In the genomic region with DNA sequence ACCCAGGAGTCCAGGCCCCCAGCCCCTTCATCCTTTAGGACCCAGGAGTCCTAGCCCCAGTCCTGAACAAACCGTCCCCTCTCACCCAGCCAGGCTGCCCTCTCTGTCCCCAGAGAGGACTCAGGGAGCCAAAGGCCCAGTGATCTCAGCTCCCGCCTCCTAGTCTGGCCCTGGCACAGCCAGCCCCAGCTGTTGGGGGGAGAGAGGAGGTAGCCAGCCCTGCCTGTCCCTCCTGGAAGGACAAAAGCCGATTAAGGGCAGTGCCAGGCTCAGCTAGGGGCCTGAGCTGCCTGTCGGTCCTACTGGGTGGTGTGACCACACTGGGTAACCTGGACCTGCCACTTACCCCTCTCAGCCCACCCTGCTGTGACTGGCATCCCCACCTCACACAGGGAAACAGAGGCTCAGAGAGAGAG, we compare ENCODE assay signal across 22 cellular contexts. TPM values are rescaled to one million over a fixed set of nuclear protein-coding genes. Genes with fewer than 3 reads are reported as not detected.
DNase-seq lines count a peak whose midpoint lies in the region; ATAC-seq, FAIRE-seq and TF ChIP-seq lines count a peak whose summit lies in the region.
"Had no signal": no experiment of that assay in that cellular context is flagged by ENCODE, and none has a peak within 500 bp of the region (broad histone marks: within the 10 kb centered on the region; RNA-seq: fewer than 3 reads in every experiment).

No MANE protein-coding gene starts in this region.

- no peak overlapping the region for H2BK120ac ChIP-seq in neuronal stem cell (ENCODE audit: low read depth, low read length)

- H3K79me2 ChIP-seq in SK-N-SH (ENCODE audit: insufficient read depth), result no peaks in the 10 kb centered on the region

- H3K18ac ChIP-seq in neuronal stem cell (ENCODE audit: low read length), result peak overlapping the region; percentile 48

- H2AFZ ChIP-seq in SK-N-SH (ENCODE audit: low read depth) (no peak overlapping the region), neuronal stem cell (ENCODE audit: low read length) (no peak overlapping the region)

- intact Hi-C loops in heart left ventricle (cut with DNase I), result no loop called here

- ATAC-seq in SK-N-SH treated with all-trans-retinoic acid at 6 μM for 48 hours, result no peak
- ATAC-seq in heart left ventricle, result peak; percentile 65 to 81 (median 74)

- no peak overlapping the region for H4K91ac ChIP-seq in neuronal stem cell (ENCODE audit: low read depth, low read length, poor library complexity)

- no peaks in the 10 kb centered on the region for H4K20me1 ChIP-seq in SK-N-SH (ENCODE audit: insufficient read depth)

- H3K4me2 ChIP-seq in SK-N-SH, result no peak overlapping the region
- no peak overlapping the region for H3K4me2 ChIP-seq in neuronal stem cell (ENCODE audit: insufficient read depth, low read length, poor library complexity, severe bottlenecking)

- H3K9me2 ChIP-seq in SK-N-SH, result no peaks in the 10 kb centered on the region

- H3K9ac ChIP-seq in SK-N-SH, result no peak overlapping the region
- peak overlapping the region; percentile 57 for H3K9ac ChIP-seq in neuronal stem cell (ENCODE audit: low read depth, low read length, poor library complexity)

- H3K36me3 ChIP-seq in SK-N-SH (replicated peaks in 1 of 2; ENCODE audit: control insufficient read depth in 1 of 2, insufficient read depth in 2 of 2, low read length in 1 of 2), result no peaks in the 10 kb centered on the region
- peaks cover 0 to 32% (median 18%) of the 10 kb centered on the region in 9 donors for H3K36me3 ChIP-seq in heart left ventricle
- peaks cover 4 to 51% of the 10 kb centered on the region in 2 donors for H3K36me3 ChIP-seq in neuronal stem cell (replicated peaks in 1 of 2; ENCODE audit: control insufficient read depth in 2 of 2, insufficient read depth in 2 of 2, low read length in 2 of 2)

- H3K9me3 ChIP-seq in SK-N-SH, result no peaks in the 10 kb centered on the region
- no peaks in the 10 kb centered on the region for H3K9me3 ChIP-seq in heart left ventricle
- H3K9me3 ChIP-seq in neuronal stem cell (replicated peaks in 1 of 2; ENCODE audit: control insufficient read depth in 2 of 2, insufficient read depth in 1 of 2, low read depth in 1 of 2, low read length in 2 of 2), result no peaks in the 10 kb centered on the region

- no peak overlapping the region for H3K4me3 ChIP-seq in SK-N-SH (ENCODE audit: low read depth in 2 of 2, low read length in 1 of 2)
- no peak overlapping the region for H3K4me3 ChIP-seq in heart left ventricle
- H3K4me3 ChIP-seq in neuronal stem cell (ENCODE audit: low read length in 2 of 2), result no peak overlapping the region

- no peak overlapping the region for H4K8ac ChIP-seq in neuronal stem cell (ENCODE audit: low read depth, low read length)

- no peak overlapping the region for H2BK5ac ChIP-seq in neuronal stem cell (ENCODE audit: low read length)

- H2AK5ac ChIP-seq in neuronal stem cell (ENCODE audit: low read depth, low read length), result peak overlapping the region; percentile 49

- H3K4me1 ChIP-seq in SK-N-SH (ENCODE audit: control insufficient read depth in 1 of 2, insufficient read depth in 2 of 2, low read depth in 1 of 2, low read length in 1 of 2), result peaks cover 0 to 20% of the 10 kb centered on the region in 2 experiments; a peak in 1 of 4 replicates
- peaks cover 4 to 40% (median 22%) of the 10 kb centered on the region in 12 donors for H3K4me1 ChIP-seq in heart left ventricle
- peaks cover 0 to 6% of the 10 kb centered on the region in 2 donors for H3K4me1 ChIP-seq in neuronal stem cell (ENCODE audit: control insufficient read depth in 2 of 2, insufficient read depth in 1 of 2, low read depth in 1 of 2, low read length in 2 of 2)

- CTCF ChIA-PET in SK-N-SH (lab: Yijun Ruan, JAX), result interaction anchor here (1.2 to 4.4 kb wide), 6 partner anchors 10 to 28 kb away, joined by 4 to 33 read pairs (median 4); no protein-coding TSS in a partner anchor

- H3K4ac ChIP-seq in neuronal stem cell (ENCODE audit: low read length), result no peak overlapping the region

- H2BK15ac ChIP-seq in neuronal stem cell (ENCODE audit: low read length), result no peak overlapping the region

- peaks cover 5% of the 10 kb centered on the region for H3K79me1 ChIP-seq in neuronal stem cell (ENCODE audit: low read depth, low read length)

- WGBS in SK-N-SH (ENCODE audit: low lambda C conversion rate), result 100% methylated on average over 3 of the region's 4 CpGs
- 50 to 73% (median 55%) methylated on average over 1 to 4 of the region's 4 CpGs for WGBS in heart left ventricle, 4 donors
- whole genome bisulfite sequencing in neuronal stem cell (ENCODE audit: extremely low coverage in 2 of 2, insufficient read length in 2 of 2, insufficient replicate concordance in 1 of 2), 2 donors, result no CpG with 5 or more reads among the region's 4 CpGs

- H3K27ac ChIP-seq in SK-N-SH (ENCODE audit: low read depth in 2 of 2, low read length in 1 of 2) (no peak overlapping the region; a peak in 1 of 4 replicates), heart left ventricle (peak overlapping the region in 9 of 12 donors; percentile 42 to 76 (median 53)), neuronal stem cell (replicated peaks; ENCODE audit: low read length) (no peak overlapping the region)

- no peak for TF ChIP-seq POLR2A in heart left ventricle (IDR thresholded peaks at IDR 0.05)

- DNase-seq in SK-N-SH (peak; percentile 46), heart left ventricle (peak in 3 of 5 donors; percentile 53 to 69 (median 60)), neuronal stem cell (ENCODE audit: low spot score) (no peak), superior temporal gyrus (ENCODE audit: extremely low spot score) (peak; percentile 88), NCI-H82 (lab: John Stamatoyannopoulos, UW) (no peak), HTR-8/SVneo (ENCODE audit: insufficient read length, low spot score) (no peak), HPDE6-E6E7 (ENCODE audit: extremely low spot score) (no peak)
- DNase-seq: 8988T; activated CD4-positive, alpha-beta memory T cell treated with anti-CD3 and anti-CD28 coated beads for 36 hours; activated T-cell treated with anti-CD3 and anti-CD28 coated beads, Interleukin-2, amount 50 U/mL, for 1 hour; DMS53; GOT3; NCI-H1417; NCI-H2171; NCI-H748 treated with DMSO at 0.1 percent for 48 hours; stimulated activated naive CD4-positive, alpha-beta T cell; SW 1271 had no signal

- H3K14ac ChIP-seq in neuronal stem cell (ENCODE audit: low read length), result no peak overlapping the region

- no peaks in the 10 kb centered on the region for H3F3A ChIP-seq in SK-N-SH (replicated peaks; ENCODE audit: insufficient read depth)

- no peak for TF ChIP-seq EP300 in SK-N-SH (IDR thresholded peaks at IDR 0.05; ENCODE audit: borderline replicate concordance in 1 of 2, low read depth in 1 of 2, low read length in 1 of 2)

- TF ChIP-seq RAD21 in SK-N-SH (IDR thresholded peaks at IDR 0.05; ENCODE audit: low read length), result no peak

- no peak for TF ChIP-seq CTCF in SK-N-SH (IDR thresholded peaks at IDR 0.05)
- TF ChIP-seq CTCF in heart left ventricle (IDR thresholded peaks at IDR 0.05), result no peak

- H2BK12ac ChIP-seq in neuronal stem cell (ENCODE audit: low read length), result no peak overlapping the region

- no peak for FAIRE-seq in HTR-8/SVneo (lab: Jason Lieb, UNC)
- FAIRE-seq: RCC 7860 had no signal

- POLR2A ChIA-PET in SK-N-SH (lab: Yijun Ruan, JAX), result interaction anchor here (1.6 to 1.7 kb wide), 2 partner anchors 11 to 16 kb away, joined by 4 to 6 read pairs; no protein-coding TSS in a partner anchor

- no peaks in the 10 kb centered on the region for H3K27me3 ChIP-seq in SK-N-SH (ENCODE audit: insufficient read depth)
- no peaks in the 10 kb centered on the region for H3K27me3 ChIP-seq in heart left ventricle
- no peaks in the 10 kb centered on the region for H3K27me3 ChIP-seq in neuronal stem cell (ENCODE audit: control insufficient read depth in 3 of 3, insufficient read depth in 3 of 3, low read depth in 1 of 3, low read length in 3 of 3)

- H3K23ac ChIP-seq in neuronal stem cell (ENCODE audit: low read depth, low read length, poor library complexity), result peak overlapping the region; percentile 27

TF ChIP-seq in SK-N-SH, 30 proteins besides CTCF, POLR2A, EP300 and RAD21 (continues in another document):
- no peak for TF ChIP-seq FOXJ3 (CRISPR knock-in tag; IDR thresholded peaks at IDR 0.05)
- no peak for TF ChIP-seq GATA2 (CRISPR knock-in tag; IDR thresholded peaks at IDR 0.05)

TF ChIP-seq in SK-N-SH treated with all-trans-retinoic acid at 6 μM for 48 hours, 23 proteins besides CTCF, POLR2A, EP300 and RAD21 (continues in another document):
- TF ChIP-seq BACH2 (CRISPR knock-in tag; IDR thresholded peaks at IDR 0.05; ENCODE audit: borderline replicate concordance), result no peak
- TF ChIP-seq RARB (CRISPR knock-in tag; IDR thresholded peaks at IDR 0.05), result no peak
- no peak for TF ChIP-seq ZFP30 (CRISPR knock-in tag; IDR thresholded peaks at IDR 0.05)
- no peak for TF ChIP-seq ZFP3 (CRISPR knock-in tag; IDR thresholded peaks at IDR 0.05)

RNA-seq across cellular contexts. Expression of a gene that starts 14.5 kb away (rescaled TPM):
- polyA plus RNA-seq in SK-N-SH (2012; rRNA removed) (3.2 and 4.4 TPM in 2 replicates), heart left ventricle (10 to 100 TPM; 47.1 to 67.1 TPM)
- polyA plus RNA-seq in SK-N-SH (2012; cell fraction: cytosol; rRNA removed), result 1.4 and 3.0 TPM in 2 replicates
- polyA plus RNA-seq in SK-N-SH (2012; cell fraction: nucleus; rRNA removed), result 5.1 and 5.2 TPM in 2 replicates
- 100 to 1,000 TPM in 1 of 9 donors, 10 to 100 TPM in 8; 34.7 to 111 (median 57.3) TPM for total RNA-seq in heart left ventricle
- polyA plus RNA-seq in neuronal stem cell (2013, experiment 1 of 2), result 10.6 TPM
- polyA plus RNA-seq in neuronal stem cell (2013, experiment 2 of 2), result 10.0 TPM

RNA-seq across cellular contexts. Expression of a gene that starts 22.6 kb away (rescaled TPM):
- polyA plus RNA-seq in SK-N-SH (2012; rRNA removed) (2.3 and 4.5 TPM in 2 replicates), heart left ventricle (1 to 10 TPM; 1.3 to 2.9 TPM)
- 1.4 and 2.9 TPM in 2 replicates for polyA plus RNA-seq in SK-N-SH (2012; cell fraction: cytosol; rRNA removed)
- 0.80 and 4.0 TPM in 2 replicates for polyA plus RNA-seq in SK-N-SH (2012; cell fraction: nucleus; rRNA removed)
- 1 to 10 TPM in 1 of 9 donors, under 1 TPM in 3, not detected in 5; 0.62 to 1.4 (median 0.94) TPM for total RNA-seq in heart left ventricle
- polyA plus RNA-seq in neuronal stem cell (2013, experiment 1 of 2), result 41.6 TPM
- 43.2 TPM for polyA plus RNA-seq in neuronal stem cell (2013, experiment 2 of 2)
- total RNA-seq: activated CD4-positive, alpha-beta memory T cell treated with anti-CD3 and anti-CD28 coated beads for 36 hours; LHCN-M2; osteocyte had no signal

RNA-seq across cellular contexts. Expression of a gene that starts 30.1 kb away (rescaled TPM):
- polyA plus RNA-seq in SK-N-SH (2012; rRNA removed) (not detected in 2 replicates), heart left ventricle (not detected)
- polyA plus RNA-seq in SK-N-SH (2012; cell fraction: cytosol; rRNA removed), result not detected in 2 replicates
- not detected in 2 replicates for polyA plus RNA-seq in SK-N-SH (2012; cell fraction: nucleus; rRNA removed)
- not detected for total RNA-seq in heart left ventricle
- not detected for polyA plus RNA-seq in neuronal stem cell (2013, experiment 1 of 2)
- polyA plus RNA-seq in neuronal stem cell (2013, experiment 2 of 2), result not detected
- total RNA-seq: activated CD4-positive, alpha-beta memory T cell treated with anti-CD3 and anti-CD28 coated beads for 36 hours; LHCN-M2; osteocyte had no signal
- polyA plus RNA-seq: BJ had no signal

Comparison
In these comparisons a context has a peak if more than half of its experiments do, and no peak if none do; other contexts are left out.
1. DNase-seq: peak in SK-N-SH (single experiment), heart left ventricle (3 of 5) and superior temporal gyrus (single experiment); none in neuronal stem cell (single experiment), NCI-H82 (single experiment), HTR-8/SVneo (single experiment) and HPDE6-E6E7 (single experiment).
2. H3K27ac ChIP-seq: peak in heart left ventricle (9 of 12); none in SK-N-SH (0 of 2) and neuronal stem cell (single experiment).
3. RNA of a gene that starts 14.5 kb away (polyA plus RNA-seq): 47.1 to 67.1 TPM in heart left ventricle; 1.4 to 5.2 TPM in SK-N-SH; every median in the first group is over 4 times any median in the second.